ENCODE assay signal across 12 cellular contexts in the genomic region with DNA sequence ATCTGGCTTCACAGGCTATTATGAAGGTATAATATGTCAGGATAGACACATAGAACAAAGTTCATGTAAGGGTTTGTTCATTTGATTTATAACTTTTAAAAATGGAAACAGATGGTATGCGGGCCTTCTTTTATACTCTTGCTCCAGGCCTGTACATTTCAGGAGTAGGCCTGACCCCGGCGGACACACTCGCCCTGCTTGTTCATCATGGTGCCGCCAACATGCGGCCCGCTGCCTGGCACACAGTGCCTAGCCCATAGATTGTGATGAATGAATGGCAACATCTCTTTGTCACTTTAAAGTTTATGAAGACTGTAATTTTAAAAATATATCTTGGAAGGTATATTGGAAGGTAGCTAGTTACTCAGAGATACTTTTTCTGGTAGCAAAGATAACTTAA.
DNase-seq lines count a peak whose midpoint lies in the region; ATAC-seq and TF ChIP-seq lines count a peak whose summit lies in the region.
"Had no signal": no experiment of that assay in that cellular context is flagged by ENCODE, and none has a peak within 500 bp of the region (broad histone marks: within the 10 kb centered on the region; RNA-seq: fewer than 3 reads in every experiment).

No MANE protein-coding gene starts in this region.

- no peak overlapping the region for H3K4me3 Mint-ChIP-seq in activated naive CD8-positive, alpha-beta T cell treated with anti-CD3 and anti-CD28 coated beads, Interleukin-2, amount 10 ng/mL, durations not matched to agents 7 days and 5 days
- no peak overlapping the region for H3K4me3 Mint-ChIP-seq in activated naive CD8-positive, alpha-beta T cell treated with anti-CD3 and anti-CD28 coated beads for 36 hours
- no peak overlapping the region for H3K4me3 Mint-ChIP-seq in glutamatergic neuron (ENCODE audit: unreplicated experiment)
- H3K4me3 Mint-ChIP-seq in naive thymus-derived CD8-positive, alpha-beta T cell, result no peak overlapping the region

- no peaks in the 10 kb centered on the region for H3K9me3 Mint-ChIP-seq in activated naive CD8-positive, alpha-beta T cell treated with anti-CD3 and anti-CD28 coated beads, Interleukin-2, amount 10 ng/mL, durations not matched to agents 7 days and 5 days
- no peaks in the 10 kb centered on the region for H3K9me3 Mint-ChIP-seq in activated naive CD8-positive, alpha-beta T cell treated with anti-CD3 and anti-CD28 coated beads for 36 hours
- H3K9me3 Mint-ChIP-seq in glutamatergic neuron (ENCODE audit: unreplicated experiment), result peaks cover 4% of the 10 kb centered on the region
- H3K9me3 Mint-ChIP-seq in naive thymus-derived CD8-positive, alpha-beta T cell, result no peaks in the 10 kb centered on the region

- H3K27ac Mint-ChIP-seq in activated naive CD8-positive, alpha-beta T cell treated with anti-CD3 and anti-CD28 coated beads, Interleukin-2, amount 10 ng/mL, durations not matched to agents 7 days and 5 days, result peak overlapping the region; percentile 34
- H3K27ac Mint-ChIP-seq in activated naive CD8-positive, alpha-beta T cell treated with anti-CD3 and anti-CD28 coated beads for 36 hours, result no peak overlapping the region
- peak overlapping the region; percentile 3 for H3K27ac Mint-ChIP-seq in glutamatergic neuron (ENCODE audit: unreplicated experiment)
- peak overlapping the region in 6 of 10 donors; percentile 8 to 77 (median 53) for H3K27ac Mint-ChIP-seq in naive thymus-derived CD8-positive, alpha-beta T cell

- peak overlapping the region; percentile 58 to 64 for H3K27ac ChIP-seq in tibial artery
- H3K27ac ChIP-seq: A549, C4-2B had no signal

- POLR2A ChIA-PET in activated naive CD8-positive, alpha-beta T cell treated with anti-CD3 and anti-CD28 coated beads, Interleukin-2, amount 10 ng/mL, durations not matched to agents 7 days and 5 days (lab: Charles Lee), result no interaction called here
- POLR2A ChIA-PET in naive thymus-derived CD8-positive, alpha-beta T cell (lab: Charles Lee), result no interaction called here

- peaks cover 63 to 98% (median 89%) of the 10 kb centered on the region in 3 donors for H3K36me3 ChIP-seq in tibial artery

- no peak for ATAC-seq in activated naive CD8-positive, alpha-beta T cell treated with anti-CD3 and anti-CD28 coated beads, Interleukin-2, amount 10 ng/mL, durations not matched to agents 7 days and 5 days (ENCODE audit: low read depth)
- no peak for ATAC-seq in naive thymus-derived CD8-positive, alpha-beta T cell

- intact Hi-C loops in tibial artery (cut with DNase I; ENCODE audit: low total_unique reads), result no loop called here

- H3K4me1 Mint-ChIP-seq in activated naive CD8-positive, alpha-beta T cell treated with anti-CD3 and anti-CD28 coated beads, Interleukin-2, amount 10 ng/mL, durations not matched to agents 7 days and 5 days, result peaks cover 8% of the 10 kb centered on the region
- H3K4me1 Mint-ChIP-seq in activated naive CD8-positive, alpha-beta T cell treated with anti-CD3 and anti-CD28 coated beads for 36 hours, result peaks cover 7% of the 10 kb centered on the region
- peaks cover 16% of the 10 kb centered on the region for H3K4me1 Mint-ChIP-seq in glutamatergic neuron (ENCODE audit: low read depth, unreplicated experiment)
- H3K4me1 Mint-ChIP-seq in naive thymus-derived CD8-positive, alpha-beta T cell, result peaks cover 9 to 12% (median 10%) of the 10 kb centered on the region in 4 donors

- TF ChIP-seq CTCF in glutamatergic neuron (IDR thresholded peaks at IDR 0.05; ENCODE audit: partially characterized antibody, unreplicated experiment) (no peak), tibial artery (IDR thresholded peaks at IDR 0.05) (no peak)

- no peak overlapping the region for H3K4me3 ChIP-seq in tibial artery
- H3K4me3 ChIP-seq: A549, HAP-1 had no signal

- peaks cover 0 to 15% (median 7%) of the 10 kb centered on the region in 4 donors for H3K4me1 ChIP-seq in tibial artery
- H3K4me1 ChIP-seq: A549, BE2C, HAP-1 had no signal

- peaks cover 21% of the 10 kb centered on the region for H3K36me3 Mint-ChIP-seq in activated naive CD8-positive, alpha-beta T cell treated with anti-CD3 and anti-CD28 coated beads, Interleukin-2, amount 10 ng/mL, durations not matched to agents 7 days and 5 days
- H3K36me3 Mint-ChIP-seq in activated naive CD8-positive, alpha-beta T cell treated with anti-CD3 and anti-CD28 coated beads for 36 hours, result peaks cover 9% of the 10 kb centered on the region
- peaks cover 9% of the 10 kb centered on the region for H3K36me3 Mint-ChIP-seq in glutamatergic neuron (ENCODE audit: unreplicated experiment)
- H3K36me3 Mint-ChIP-seq in naive thymus-derived CD8-positive, alpha-beta T cell, result peaks cover 1 to 48% (median 9%) of the 10 kb centered on the region in 3 donors

- DNase-seq in activated naive CD8-positive, alpha-beta T cell treated with anti-CD3 and anti-CD28 coated beads, Interleukin-2, amount 10 ng/mL, durations not matched to agents 7 days and 5 days, result no peak
- DNase-seq in activated naive CD8-positive, alpha-beta T cell treated with anti-CD3 and anti-CD28 coated beads for 36 hours, result no peak
- DNase-seq in glutamatergic neuron (no peak), tibial artery (no peak), NCI-H1105 treated with DMSO at 0.1 percent for 48 hours (lab: John Stamatoyannopoulos, UW) (no peak), superior temporal gyrus (ENCODE audit: extremely low spot score) (no peak)
- DNase-seq in naive thymus-derived CD8-positive, alpha-beta T cell, result no peak
- DNase-seq: BE2C, DMS 273 treated with DMSO at 0.1 percent for 48 hours had no signal

- H3K27me3 Mint-ChIP-seq in activated naive CD8-positive, alpha-beta T cell treated with anti-CD3 and anti-CD28 coated beads, Interleukin-2, amount 10 ng/mL, durations not matched to agents 7 days and 5 days, result no peaks in the 10 kb centered on the region
- no peaks in the 10 kb centered on the region for H3K27me3 Mint-ChIP-seq in activated naive CD8-positive, alpha-beta T cell treated with anti-CD3 and anti-CD28 coated beads for 36 hours
- peaks cover 4% of the 10 kb centered on the region for H3K27me3 Mint-ChIP-seq in glutamatergic neuron (ENCODE audit: unreplicated experiment)
- no peaks in the 10 kb centered on the region for H3K27me3 Mint-ChIP-seq in naive thymus-derived CD8-positive, alpha-beta T cell

- no peaks in the 10 kb centered on the region for H3K27me3 ChIP-seq in tibial artery
- H3K27me3 ChIP-seq: BE2C had no signal

- H3K9me3 ChIP-seq in tibial artery, result no peaks in the 10 kb centered on the region
- H3K9me3 ChIP-seq: A549, BE2C, HAP-1 had no signal
